In genomic region chr10:30373596-30374327, GRCh38 we compare ENCODE assay signal across 14 cellular contexts. TPM values are rescaled to one million over a fixed set of nuclear protein-coding genes. Genes with fewer than 3 reads are reported as not detected.
DNase-seq lines count a peak whose midpoint lies in the region; ATAC-seq, FAIRE-seq and TF ChIP-seq lines count a peak whose summit lies in the region.
"Had no signal": no experiment of that assay in that cellular context is flagged by ENCODE, and none has a peak within 500 bp of the region (broad histone marks: within the 10 kb centered on the region; RNA-seq: fewer than 3 reads in every experiment).

No MANE protein-coding gene starts in this region.

- peaks cover 25% of the 10 kb centered on the region for H3K4me1 Mint-ChIP-seq in activated naive CD4-positive, alpha-beta T cell treated with anti-CD3 and anti-CD28 coated beads for 36 hours (ENCODE audit: low read depth)
- H3K4me1 Mint-ChIP-seq in stimulated activated naive CD8-positive, alpha-beta T cell treated with anti-CD3 and anti-CD28 coated beads, Interleukin-15, amount 100 ng/mL, for 72 hours: peaks cover 15% of the 10 kb centered on the region

- no peak overlapping the region for H2AFZ ChIP-seq in K562 (ENCODE audit: low read depth, low read length)

- TF ChIP-seq POLR2A in K562 (conservative IDR thresholded peaks at IDR 0.05) (no peak), GM12891 (IDR thresholded peaks at IDR 0.05; ENCODE audit: low read depth, low read length) (no peak)

- H3K36me3 Mint-ChIP-seq in activated naive CD4-positive, alpha-beta T cell treated with anti-CD3 and anti-CD28 coated beads for 36 hours (ENCODE audit: low read depth): no peaks in the 10 kb centered on the region
- H3K36me3 Mint-ChIP-seq in activated naive CD4-positive, alpha-beta T cell treated with anti-CD3 and anti-CD28 coated beads, Interleukin-2, amount 50 U/mL, for 72 hours: no peaks in the 10 kb centered on the region
- H3K36me3 Mint-ChIP-seq: immature natural killer cell had no signal

- FAIRE-seq in K562 (lab: Jason Lieb, UNC) (no peak), GM12891 (lab: Jason Lieb, UNC) (no peak)

- CTCF ChIA-PET in activated naive CD4-positive, alpha-beta T cell treated with anti-CD3 and anti-CD28 coated beads for 36 hours (lab: Charles Lee): interaction anchor here (1.0 to 1.1 kb wide), 2 partner anchors 14 kb away, joined by 3 read pairs; no protein-coding TSS in a partner anchor
- CTCF ChIA-PET in K562 (lab: Yijun Ruan, JAX; ENCODE audit: low intra/inter-chr PET ratio): no interaction called here

- H3K9me3 Mint-ChIP-seq in activated naive CD4-positive, alpha-beta T cell treated with anti-CD3 and anti-CD28 coated beads for 36 hours: no peaks in the 10 kb centered on the region
- H3K9me3 Mint-ChIP-seq in activated naive CD4-positive, alpha-beta T cell treated with anti-CD3 and anti-CD28 coated beads, Interleukin-2, amount 50 U/mL, for 72 hours: no peaks in the 10 kb centered on the region
- H3K9me3 Mint-ChIP-seq in stimulated activated naive CD8-positive, alpha-beta T cell treated with anti-CD3 and anti-CD28 coated beads, Interleukin-15, amount 100 ng/mL, for 72 hours: no peaks in the 10 kb centered on the region
- H3K9me3 Mint-ChIP-seq: immature natural killer cell, nephron had no signal

- no peak overlapping the region for H3K4me3 ChIP-seq in K562
- H3K4me3 ChIP-seq: transverse colon had no signal

- TF ChIP-seq CTCF in K562 (IDR thresholded peaks at IDR 0.05 in 2 of 3, conservative IDR thresholded peaks at IDR 0.05 in 1 of 3; ENCODE audit: insufficient read depth in 2 of 3, low read depth in 1 of 3, low read length in 3 of 3): no peak

- in situ Hi-C loops in K562 (cut with MboI): no loop called here

- H3K9ac ChIP-seq in K562 (ENCODE audit: insufficient read depth in 1 of 2, low read depth in 2 of 2, low read length in 2 of 2): no peak overlapping the region

- no peaks in the 10 kb centered on the region for H3K9me1 ChIP-seq in K562 (ENCODE audit: control insufficient read depth, insufficient read depth, low read length)

- H3K4me3 Mint-ChIP-seq in activated naive CD4-positive, alpha-beta T cell treated with anti-CD3 and anti-CD28 coated beads for 36 hours: no peak overlapping the region
- peak overlapping the region; percentile 13 to 48 for H3K4me3 Mint-ChIP-seq in stimulated activated naive CD8-positive, alpha-beta T cell treated with anti-CD3 and anti-CD28 coated beads, Interleukin-15, amount 100 ng/mL, for 72 hours
- H3K4me3 Mint-ChIP-seq: immature natural killer cell, nephron had no signal

- WGBS in K562 (ENCODE audit: insufficient coverage, low coverage, missing lambda C conversion rate): 6% methylated on average over 3 of the region's 3 CpGs

- DNase-seq in activated naive CD4-positive, alpha-beta T cell treated with anti-CD3 and anti-CD28 coated beads for 36 hours: peak; percentile 77
- DNase-seq in activated naive CD4-positive, alpha-beta T cell treated with anti-CD3 and anti-CD28 coated beads, Interleukin-2, amount 50 U/mL, for 72 hours (ENCODE audit: low spot score in 2 of 2): no peak
- DNase-seq in MV-4-11 (lab: John Stamatoyannopoulos, UW): peak; percentile 19
- no peak for DNase-seq in K562 (ENCODE audit: extremely low read depth in 1 of 4, low spot score in 3 of 4)
- DNase-seq in stimulated activated naive CD8-positive, alpha-beta T cell treated with anti-CD3 and anti-CD28 coated beads, Interleukin-15, amount 100 ng/mL, for 72 hours: peak in 1 of 2 donors; percentile 54
- no peak for DNase-seq in DMS153 (lab: John Stamatoyannopoulos, UW)
- DNase-seq in GM12891 (ENCODE audit: insufficient read length, low spot score): no peak
- DNase-seq: amygdala, immature natural killer cell, NCI-H2227 treated with DMSO at 0.1 percent for 48 hours, transverse colon had no signal

- intact Hi-C loops in activated naive CD4-positive, alpha-beta T cell treated with anti-CD3 and anti-CD28 coated beads for 36 hours (cut with micrococcal nuclease): loop anchor here (1.0 kb wide), 1 partner anchor 13 kb away; no protein-coding TSS in a partner anchor
- intact Hi-C loops in K562 (cut with micrococcal nuclease): no loop called here

- H3K27me3 Mint-ChIP-seq in activated naive CD4-positive, alpha-beta T cell treated with anti-CD3 and anti-CD28 coated beads for 36 hours (ENCODE audit: low read depth): no peaks in the 10 kb centered on the region
- peaks cover 39% of the 10 kb centered on the region for H3K27me3 Mint-ChIP-seq in stimulated activated naive CD8-positive, alpha-beta T cell treated with anti-CD3 and anti-CD28 coated beads, Interleukin-15, amount 100 ng/mL, for 72 hours

- H3K9me3 ChIP-seq in K562 (replicated peaks; ENCODE audit: control insufficient read depth, insufficient read depth, low read depth, low read length): no peaks in the 10 kb centered on the region
- H3K9me3 ChIP-seq: transverse colon had no signal

- no peaks in the 10 kb centered on the region for H3K79me2 ChIP-seq in K562 (ENCODE audit: control insufficient read depth, insufficient read depth, low read length)

- TF ChIP-seq RAD21 in K562 (CRISPR knock-in tag; conservative IDR thresholded peaks at IDR 0.05 in 1 of 2, IDR thresholded peaks at IDR 0.05 in 1 of 2): no peak

- peaks cover 0 to 5% of the 10 kb centered on the region in 2 experiments; a peak in 1 of 5 replicates for H3K4me1 ChIP-seq in K562 (replicated peaks in 1 of 2; ENCODE audit: control insufficient read depth in 2 of 2, insufficient read depth in 2 of 2, low read length in 2 of 2)
- H3K4me1 ChIP-seq: transverse colon had no signal

- no peak for TF ChIP-seq EP300 in K562 (IDR thresholded peaks at IDR 0.05; ENCODE audit: low read length)

- no TSS peak for BruUV-seq in K562 (replicated peaks; lab: Mats Ljungman, UMichigan)

- POLR2A ChIA-PET in K562 (lab: Yijun Ruan, JAX): interaction anchor here (0.7 kb wide), 1 partner anchor 430 kb away, joined by 3 read pairs; no protein-coding TSS in a partner anchor

- no peaks in the 10 kb centered on the region for H4K20me1 ChIP-seq in K562 (replicated peaks; ENCODE audit: control insufficient read depth, insufficient read depth, low read length)

- no peaks in the 10 kb centered on the region; a peak in 1 of 5 replicates for H3K27me3 ChIP-seq in K562 (ENCODE audit: control insufficient read depth in 2 of 2, insufficient read depth in 2 of 2, low read length in 2 of 2)
- H3K27me3 ChIP-seq: transverse colon had no signal

- no peak for ATAC-seq in activated naive CD4-positive, alpha-beta T cell treated with anti-CD3 and anti-CD28 coated beads, Interleukin-2, amount 50 U/mL, for 72 hours
- ATAC-seq in K562 (peak; percentile 22; the same call in 1 of the 3 replicates), HG03280 (IDR thresholded peaks at IDR 0.05; ENCODE audit: unreplicated experiment) (no peak)
- ATAC-seq in stimulated activated naive CD8-positive, alpha-beta T cell treated with anti-CD3 and anti-CD28 coated beads, Interleukin-15, amount 100 ng/mL, for 72 hours: peak; percentile 97
- ATAC-seq: Right ventricle myocardium inferior had no signal

- H3K27ac Mint-ChIP-seq in activated naive CD4-positive, alpha-beta T cell treated with anti-CD3 and anti-CD28 coated beads for 36 hours: peak overlapping the region; percentile 74
- H3K27ac Mint-ChIP-seq in activated naive CD4-positive, alpha-beta T cell treated with anti-CD3 and anti-CD28 coated beads, Interleukin-2, amount 50 U/mL, for 72 hours: peak overlapping the region in 1 of 2 donors; percentile 67
- peak overlapping the region in 1 of 2 donors; percentile 97 for H3K27ac Mint-ChIP-seq in stimulated activated naive CD8-positive, alpha-beta T cell treated with anti-CD3 and anti-CD28 coated beads, Interleukin-15, amount 100 ng/mL, for 72 hours
- H3K27ac Mint-ChIP-seq: nephron had no signal

- H3K27ac ChIP-seq in K562 (ENCODE audit: extremely low read depth, low read depth, low read length): no peak overlapping the region
- H3K27ac ChIP-seq: transverse colon had no signal

- no peak overlapping the region; the same call in 1 of the 2 replicates for H3K4me2 ChIP-seq in K562 (ENCODE audit: insufficient read depth, low read length)

- no peaks in the 10 kb centered on the region for H3K36me3 ChIP-seq in K562 (ENCODE audit: control insufficient read depth, insufficient read depth, low read length)
- H3K36me3 ChIP-seq: transverse colon had no signal

TF ChIP-seq in K562, 482 proteins besides CTCF, POLR2A, EP300 and RAD21 (continues in another document):
- TF ChIP-seq POLR2B (IDR thresholded peaks at IDR 0.05; ENCODE audit: low read depth, partially characterized antibody) (no peak), HDAC2 (IDR thresholded peaks at IDR 0.05) (no peak), HMG20A (CRISPR knock-in tag; conservative IDR thresholded peaks at IDR 0.05) (no peak), NONO (IDR thresholded peaks at IDR 0.05; ENCODE audit: low read depth in 2 of 2, low read length in 1 of 2) (no peak)

TF ChIP-seq in GM12891, 5 proteins besides CTCF, POLR2A, EP300 and RAD21:
- TF ChIP-seq POLR2AphosphoS5 (IDR thresholded peaks at IDR 0.05; ENCODE audit: low read depth, low read length): no peak
- TF ChIP-seq SPI1 (IDR thresholded peaks at IDR 0.05; ENCODE audit: low read depth, low read length): no peak
- no peak for TF ChIP-seq PAX5 (IDR thresholded peaks at IDR 0.05; ENCODE audit: insufficient read depth, low read length, severe bottlenecking)

RNA-seq across cellular contexts. Expression of gene MTPAP, which starts 24.7 kb away (rescaled TPM):
- total RNA-seq in activated naive CD4-positive, alpha-beta T cell treated with anti-CD3 and anti-CD28 coated beads for 36 hours: 10 to 100 TPM; 32.5 to 34.7 TPM
- 10 to 100 TPM; 42.2 to 45.4 TPM for total RNA-seq in activated naive CD4-positive, alpha-beta T cell treated with anti-CD3 and anti-CD28 coated beads, Interleukin-2, amount 50 U/mL, for 72 hours
- 36.5 and 101 TPM in 2 replicates for total RNA-seq in K562 (2011; cell fraction: chromatin; rRNA removed; ENCODE audit: low replicate concordance)
- 15.0 and 17.2 TPM in 2 replicates for total RNA-seq in K562 (2011; cell fraction: nucleolus; rRNA removed)
- 32.3 and 33.9 TPM in 2 replicates for total RNA-seq in K562 (2011; cell fraction: nucleoplasm; rRNA removed)
- total RNA-seq in K562 (2014; rRNA removed) (11.8 and 12.0 TPM in 2 replicates), K562 (2014; rRNA removed; fragmentation: Illumina TruSeq; extraction: Trizol) (31.6 and 36.4 TPM in 2 replicates), K562 (2015; rRNA removed; fragmentation: Illumina TruSeq; extraction: Trizol) (20.6 and 22.6 TPM in 2 replicates), K562 (2021) (36.9 and 37.8 TPM in 2 replicates)
- polyA plus RNA-seq in K562 (2011; rRNA removed) (20.0 and 21.8 TPM in 2 replicates), K562 (2014; fragmentation: Illumina TruSeq; extraction: Trizol) (26.9 and 28.9 TPM in 2 replicates), K562 (2014; fragmentation: Nextera tagmentation; extraction: Ambion mirVana) (10 to 100 TPM; 48.0 to 67.6 TPM), K562 (2014; rRNA removed) (15.1 and 16.2 TPM in 2 replicates)
- polyA plus RNA-seq in K562 (2011; cell fraction: cytosol; rRNA removed): 4.1 and 7.3 TPM in 2 replicates
- 10.9 and 17.6 TPM in 2 replicates for polyA plus RNA-seq in K562 (2011; cell fraction: nucleus; rRNA removed)
- polyA plus RNA-seq in K562 (2012): 12.8 and 16.3 TPM in 2 replicates
- 19.8 and 28.5 TPM in 2 replicates for polyA minus RNA-seq in K562 (2011; rRNA and poly(A)+ RNA removed)
- 6.2 and 11.0 TPM in 2 replicates for polyA minus RNA-seq in K562 (2011; cell fraction: cytosol; rRNA and poly(A)+ RNA removed)
- polyA minus RNA-seq in K562 (2011; cell fraction: nucleus; rRNA and poly(A)+ RNA removed): 5.7 and 19.2 TPM in 2 replicates
- 10.7 TPM for polyA plus RNA-seq in GM12891 (2012; ENCODE audit: low read depth, missing spikeins)

Comparison
In these comparisons a context has a peak if more than half of its experiments do, and no peak if none do; other contexts are left out.
1. DNase-seq: peak in activated naive CD4-positive, alpha-beta T cell treated with anti-CD3 and anti-CD28 coated beads for 36 hours (single experiment) and MV-4-11 (single experiment); none in activated naive CD4-positive, alpha-beta T cell treated with anti-CD3 and anti-CD28 coated beads, Interleukin-2, amount 50 U/mL, for 72 hours (0 of 2), K562 (0 of 4), DMS153 (single experiment) and GM12891 (single experiment).
2. ATAC-seq: peak in K562 (single experiment) and stimulated activated naive CD8-positive, alpha-beta T cell treated with anti-CD3 and anti-CD28 coated beads, Interleukin-15, amount 100 ng/mL, for 72 hours (single experiment); none in activated naive CD4-positive, alpha-beta T cell treated with anti-CD3 and anti-CD28 coated beads, Interleukin-2, amount 50 U/mL, for 72 hours (0 of 2) and HG03280 (single experiment).